34 cellular contexts compared by ENCODE assay signal in genomic region chr10:112356686-112357085, GRCh38.
"Had no signal": no experiment of that assay in that cellular context is flagged by ENCODE, and none has a peak within 500 bp of the region (broad histone marks: within the 10 kb centered on the region; RNA-seq: fewer than 3 reads in every experiment).

No MANE protein-coding gene starts in this region.

- H3K36me3 ChIP-seq: adrenal gland, colonic mucosa, esophagus squamous epithelium, gastroesophageal sphincter had no signal

- FAIRE-seq: endometrium, endothelial cell of umbilical vein had no signal

- H3K27ac ChIP-seq: adrenal gland, body of pancreas, colonic mucosa, epithelial cell of prostate, esophagus squamous epithelium, gastroesophageal sphincter had no signal

- H3K36me3 Mint-ChIP-seq: activated CD4-positive, alpha-beta memory T cell treated with anti-CD3 and anti-CD28 coated beads for 36 hours; activated CD8-positive, alpha-beta memory T cell treated with anti-CD3 and anti-CD28 coated beads, Interleukin-2, amount 10 ng/mL, durations not matched to agents 7 days and 5 days; activated naive CD4-positive, alpha-beta T cell treated with anti-CD3 and anti-CD28 coated beads, Interleukin-2, amount 50 U/mL, for 24 hours; activated naive CD8-positive, alpha-beta T cell treated with anti-CD3 and anti-CD28 coated beads for 36 hours had no signal

- H3K27me3 ChIP-seq: adrenal gland, body of pancreas, colonic mucosa, esophagus squamous epithelium, gastroesophageal sphincter had no signal

- H3K9me3 ChIP-seq: adrenal gland, body of pancreas, colonic mucosa, esophagus squamous epithelium, gastroesophageal sphincter had no signal

- H3K9me3 Mint-ChIP-seq: activated CD4-positive, alpha-beta memory T cell treated with anti-CD3 and anti-CD28 coated beads for 36 hours; activated CD4-positive, alpha-beta T cell treated with anti-CD3 and anti-CD28 coated beads, Interleukin-2, amount 10 ng/mL, durations not matched to agents 24 days and 14 days; activated naive CD4-positive, alpha-beta T cell treated with anti-CD3 and anti-CD28 coated beads for 36 hours; activated naive CD4-positive, alpha-beta T cell treated with anti-CD3 and anti-CD28 coated beads, Interleukin-2, amount 50 U/mL, for 24 hours; activated naive CD8-positive, alpha-beta T cell treated with anti-CD3 and anti-CD28 coated beads for 36 hours; activated naive CD8-positive, alpha-beta T cell treated with anti-CD3 and anti-CD28 coated beads, Interleukin-2, amount 50 U/mL, for 24 hours; activated T-helper 1 cell treated with anti-CD3 and anti-CD28 coated beads, Interleukin-12 subunit alpha, Interleukin-12 subunit beta, Interleukin-2, Interleukin-4 antibody, amounts not matched to agents 30 ng/mL and 10 ng/mL and 1 ng/mL, durations not matched to agents 14 hours and 24 hours and 36 hours; activated T-helper 2 cell treated with anti-CD3 and anti-CD28 coated beads, Interferon-gamma antibody, Interleukin-2, Interleukin-4, amounts not matched to agents 10 μg/mL and 5 μg/mL and 100 μg/mL, durations not matched to agents 14 hours and 24 hours and 36 hours; T-helper 2 cell treated with Interferon-gamma antibody and Interleukin-4, amounts not matched to agents 5 μg/mL and 100 μg/mL, for 36 hours had no signal

- H3K4me1 ChIP-seq: body of pancreas had no signal

- H3K4me3 Mint-ChIP-seq: activated CD4-positive, alpha-beta memory T cell treated with anti-CD3 and anti-CD28 coated beads for 36 hours; activated CD4-positive, alpha-beta T cell treated with anti-CD3 and anti-CD28 coated beads for 36 hours; activated CD4-positive, alpha-beta T cell treated with anti-CD3 and anti-CD28 coated beads, Interleukin-2, amount 10 ng/mL, durations not matched to agents 24 days and 14 days; activated CD8-positive, alpha-beta memory T cell treated with anti-CD3 and anti-CD28 coated beads, Interleukin-2, amount 10 ng/mL, durations not matched to agents 7 days and 5 days; activated CD8-positive, alpha-beta T cell treated with anti-CD3 and anti-CD28 coated beads, Interleukin-2, amount 10 ng/mL, durations not matched to agents 7 days and 5 days; activated naive CD4-positive, alpha-beta T cell treated with anti-CD3 and anti-CD28 coated beads for 36 hours; activated naive CD4-positive, alpha-beta T cell treated with anti-CD3 and anti-CD28 coated beads, Interleukin-2, amount 50 U/mL, for 24 hours; activated naive CD8-positive, alpha-beta T cell treated with anti-CD3 and anti-CD28 coated beads for 36 hours; activated naive CD8-positive, alpha-beta T cell treated with anti-CD3 and anti-CD28 coated beads, Interleukin-2, amount 50 U/mL, for 24 hours; activated T-helper 1 cell treated with anti-CD3 and anti-CD28 coated beads, Interleukin-12 subunit alpha, Interleukin-12 subunit beta, Interleukin-2, Interleukin-4 antibody, amounts not matched to agents 30 ng/mL and 10 ng/mL and 1 ng/mL, durations not matched to agents 14 hours and 24 hours and 36 hours; T-helper 17 cell; T-helper 2 cell treated with Interferon-gamma antibody and Interleukin-4, amounts not matched to agents 5 μg/mL and 100 μg/mL, for 36 hours had no signal

- H3K4me3 ChIP-seq: adrenal gland, body of pancreas, colonic mucosa, esophagus squamous epithelium, gastroesophageal sphincter had no signal

- DNase-seq: activated CD4-positive, alpha-beta memory T cell treated with anti-CD3 and anti-CD28 coated beads for 36 hours; activated CD4-positive, alpha-beta T cell treated with anti-CD3 and anti-CD28 coated beads for 36 hours; activated CD4-positive, alpha-beta T cell treated with anti-CD3 and anti-CD28 coated beads, Interleukin-2, amount 10 ng/mL, durations not matched to agents 24 days and 14 days; activated CD4-positive, CD25-positive, alpha-beta regulatory T cell; activated CD4-positive, CD25-positive, alpha-beta regulatory T cell treated with anti-CD3 and anti-CD28 coated beads, Interleukin-2, amount 50 U/mL, for 72 hours; activated CD8-positive, alpha-beta memory T cell treated with anti-CD3 and anti-CD28 coated beads, Interleukin-2, amount 10 ng/mL, durations not matched to agents 7 days and 5 days; activated CD8-positive, alpha-beta memory T cell treated with anti-CD3 and anti-CD28 coated beads, Interleukin-2, amount 50 U/mL, for 4 hours; activated CD8-positive, alpha-beta T cell treated with anti-CD3 and anti-CD28 coated beads, Interleukin-2, amount 10 ng/mL, durations not matched to agents 7 days and 5 days; activated effector memory CD4-positive, alpha-beta T cell treated with anti-CD3 and anti-CD28 coated beads, Interleukin-2, amount 50 U/mL, for 16 hours; activated naive CD4-positive, alpha-beta T cell treated with anti-CD3 and anti-CD28 coated beads for 36 hours; activated naive CD8-positive, alpha-beta T cell treated with anti-CD3 and anti-CD28 coated beads for 36 hours; activated naive CD8-positive, alpha-beta T cell treated with anti-CD3 and anti-CD28 coated beads, Interleukin-2, amount 50 U/mL, for 24 hours; activated T-cell treated with anti-CD3 and anti-CD28 coated beads, Interleukin-2, amount 50 U/mL, for 1 hour; activated T-cell treated with anti-CD3 and anti-CD28 coated beads, Interleukin-2, amount 50 U/mL, for 48 hours; adrenal gland; amygdala; aorta; body of pancreas; central memory CD4-positive, alpha-beta T cell; cerebellar nuclear complex; colonic mucosa; effector CD8-positive, alpha-beta T cell; esophagus squamous epithelium; foreskin melanocyte; T-helper 1 cell; T-helper 17 cell had no signal

- H3K27ac Mint-ChIP-seq: activated CD4-positive, alpha-beta memory T cell treated with anti-CD3 and anti-CD28 coated beads for 36 hours; activated CD4-positive, alpha-beta T cell treated with anti-CD3 and anti-CD28 coated beads for 36 hours; activated CD4-positive, alpha-beta T cell treated with anti-CD3 and anti-CD28 coated beads, Interleukin-2, amount 10 ng/mL, durations not matched to agents 24 days and 14 days; activated CD8-positive, alpha-beta memory T cell treated with anti-CD3 and anti-CD28 coated beads, Interleukin-2, amount 10 ng/mL, durations not matched to agents 7 days and 5 days; activated CD8-positive, alpha-beta T cell treated with anti-CD3 and anti-CD28 coated beads, Interleukin-2, amount 10 ng/mL, durations not matched to agents 7 days and 5 days; activated naive CD4-positive, alpha-beta T cell treated with anti-CD3 and anti-CD28 coated beads for 36 hours; activated naive CD4-positive, alpha-beta T cell treated with anti-CD3 and anti-CD28 coated beads, Interleukin-2, amount 50 U/mL, for 24 hours; activated naive CD8-positive, alpha-beta T cell treated with anti-CD3 and anti-CD28 coated beads for 36 hours; activated naive CD8-positive, alpha-beta T cell treated with anti-CD3 and anti-CD28 coated beads, Interleukin-2, amount 50 U/mL, for 24 hours; activated T-helper 1 cell treated with anti-CD3 and anti-CD28 coated beads, Interleukin-12 subunit alpha, Interleukin-12 subunit beta, Interleukin-2, Interleukin-4 antibody, amounts not matched to agents 30 ng/mL and 10 ng/mL and 1 ng/mL, durations not matched to agents 14 hours and 24 hours and 36 hours; activated T-helper 2 cell treated with anti-CD3 and anti-CD28 coated beads, Interferon-gamma antibody, Interleukin-2, Interleukin-4, amounts not matched to agents 10 μg/mL and 5 μg/mL and 100 μg/mL, durations not matched to agents 14 hours and 24 hours and 36 hours; T-helper 17 cell; T-helper 2 cell treated with Interferon-gamma antibody and Interleukin-4, amounts not matched to agents 5 μg/mL and 100 μg/mL, for 36 hours had no signal

- ATAC-seq: activated CD4-positive, alpha-beta T cell treated with anti-CD3 and anti-CD28 coated beads for 36 hours; activated CD8-positive, alpha-beta memory T cell treated with anti-CD3 and anti-CD28 coated beads, Interleukin-2, amount 10 ng/mL, durations not matched to agents 7 days and 5 days; activated CD8-positive, alpha-beta T cell treated with anti-CD3 and anti-CD28 coated beads, Interleukin-2, amount 10 ng/mL, durations not matched to agents 7 days and 5 days; activated naive CD8-positive, alpha-beta T cell treated with anti-CD3 and anti-CD28 coated beads, Interleukin-2, amount 50 U/mL, for 24 hours; body of pancreas; gastroesophageal sphincter; T-helper 17 cell had no signal

- H3K27me3 Mint-ChIP-seq: activated CD4-positive, alpha-beta memory T cell treated with anti-CD3 and anti-CD28 coated beads for 36 hours; activated CD4-positive, alpha-beta T cell treated with anti-CD3 and anti-CD28 coated beads for 36 hours; activated CD8-positive, alpha-beta memory T cell treated with anti-CD3 and anti-CD28 coated beads, Interleukin-2, amount 10 ng/mL, durations not matched to agents 7 days and 5 days; activated naive CD4-positive, alpha-beta T cell treated with anti-CD3 and anti-CD28 coated beads, Interleukin-2, amount 50 U/mL, for 24 hours; activated naive CD8-positive, alpha-beta T cell treated with anti-CD3 and anti-CD28 coated beads for 36 hours; T-helper 17 cell had no signal

- H3K4me1 Mint-ChIP-seq: activated CD4-positive, alpha-beta T cell treated with anti-CD3 and anti-CD28 coated beads for 36 hours; activated CD4-positive, alpha-beta T cell treated with anti-CD3 and anti-CD28 coated beads, Interleukin-2, amount 10 ng/mL, durations not matched to agents 24 days and 14 days; activated CD8-positive, alpha-beta memory T cell treated with anti-CD3 and anti-CD28 coated beads, Interleukin-2, amount 10 ng/mL, durations not matched to agents 7 days and 5 days; activated naive CD4-positive, alpha-beta T cell treated with anti-CD3 and anti-CD28 coated beads, Interleukin-2, amount 50 U/mL, for 24 hours; activated naive CD8-positive, alpha-beta T cell treated with anti-CD3 and anti-CD28 coated beads for 36 hours; activated naive CD8-positive, alpha-beta T cell treated with anti-CD3 and anti-CD28 coated beads, Interleukin-2, amount 50 U/mL, for 24 hours; T-helper 17 cell had no signal
